ENCODE assay signal across 15 cellular contexts in the genomic region with DNA sequence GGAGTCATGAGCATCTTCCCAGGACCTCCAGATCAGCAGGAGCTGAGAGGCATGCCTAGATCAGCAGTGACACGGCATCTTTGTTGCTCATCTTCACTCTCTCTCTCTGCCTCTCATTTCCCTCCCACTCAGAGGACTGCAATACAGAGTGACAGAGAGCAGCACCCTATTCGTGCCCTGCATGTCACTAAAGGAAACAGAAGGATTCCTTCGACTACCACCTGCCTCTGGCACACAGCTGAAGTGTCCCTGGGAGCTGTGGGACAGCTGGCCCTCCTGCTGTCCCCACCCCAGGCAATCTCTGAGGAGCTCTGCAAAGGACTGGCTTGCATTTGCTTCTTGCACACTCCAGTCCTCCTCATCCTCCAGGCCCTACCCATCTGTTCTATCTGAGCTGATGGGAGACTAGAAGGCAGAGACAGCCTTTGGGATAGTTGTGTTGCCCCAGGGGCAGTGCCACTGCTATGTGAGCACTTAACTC.
DNase-seq lines count a peak whose midpoint lies in the region; ATAC-seq and TF ChIP-seq lines count a peak whose summit lies in the region.
"Had no signal": no experiment of that assay in that cellular context is flagged by ENCODE, and none has a peak within 500 bp of the region (broad histone marks: within the 10 kb centered on the region; RNA-seq: fewer than 3 reads in every experiment).

No MANE protein-coding gene starts in this region.

- in situ Hi-C loops in G401 (cut with HindIII; ENCODE audit: low sequenced_read_pairs): no loop called here

- H3K4me1 ChIP-seq in CD8-positive, alpha-beta T cell (ENCODE audit: insufficient read depth, low read length): no peaks in the 10 kb centered on the region
- H3K4me1 ChIP-seq: gastrocnemius medialis had no signal

- no peaks in the 10 kb centered on the region for H3K36me3 Mint-ChIP-seq in activated naive CD4-positive, alpha-beta T cell treated with anti-CD3 and anti-CD28 coated beads for 36 hours (ENCODE audit: low read depth)
- no peaks in the 10 kb centered on the region for H3K36me3 Mint-ChIP-seq in CD8-positive, alpha-beta T cell
- H3K36me3 Mint-ChIP-seq in natural killer cell treated with Interleukin-12 subunit alpha and Interleukin-12 subunit beta and Interleukin-15 and Interleukin-18, amount 100 ng/mL, for 72 hours: no peaks in the 10 kb centered on the region

- H3K9me3 ChIP-seq in CD8-positive, alpha-beta T cell (ENCODE audit: low read length): no peaks in the 10 kb centered on the region
- H3K9me3 ChIP-seq: gastrocnemius medialis, ovary had no signal

- no peak for TF ChIP-seq CTCF in 22Rv1 (IDR thresholded peaks at IDR 0.05)
- no peak for TF ChIP-seq CTCF in VCaP (conservative IDR thresholded peaks at IDR 0.05)
- no peak for TF ChIP-seq CTCF in CD8-positive, alpha-beta T cell (IDR thresholded peaks at IDR 0.05)

- H3K4me3 ChIP-seq in CD8-positive, alpha-beta T cell (ENCODE audit: low read depth, low read length): no peak overlapping the region
- H3K4me3 ChIP-seq: gastrocnemius medialis, ovary had no signal

- DNase-seq in G401 (ENCODE audit: low spot score) (peak; percentile 82), medulla oblongata (ENCODE audit: extremely low spot score) (peak; percentile 24), NK-92 (lab: John Stamatoyannopoulos, UW; ENCODE audit: unreplicated experiment) (no peak)
- no peak for DNase-seq in activated naive CD4-positive, alpha-beta T cell treated with anti-CD3 and anti-CD28 coated beads for 36 hours
- DNase-seq in CD8-positive, alpha-beta T cell: no peak
- DNase-seq in natural killer cell treated with Interleukin-12 subunit alpha and Interleukin-12 subunit beta and Interleukin-15 and Interleukin-18, amount 100 ng/mL, for 72 hours (ENCODE audit: low spot score): no peak
- DNase-seq: AML-193; effector CD4-positive, alpha-beta T cell; gastrocnemius medialis; KG1; ovary; SIG-M5 had no signal

- no peak overlapping the region for H3K4me3 Mint-ChIP-seq in activated naive CD4-positive, alpha-beta T cell treated with anti-CD3 and anti-CD28 coated beads for 36 hours
- H3K4me3 Mint-ChIP-seq in CD8-positive, alpha-beta T cell: no peak overlapping the region
- no peak overlapping the region for H3K4me3 Mint-ChIP-seq in natural killer cell treated with Interleukin-12 subunit alpha and Interleukin-12 subunit beta and Interleukin-15 and Interleukin-18, amount 100 ng/mL, for 72 hours

- H3K27ac Mint-ChIP-seq in activated naive CD4-positive, alpha-beta T cell treated with anti-CD3 and anti-CD28 coated beads for 36 hours: no peak overlapping the region
- no peak overlapping the region for H3K27ac Mint-ChIP-seq in CD8-positive, alpha-beta T cell
- H3K27ac Mint-ChIP-seq in natural killer cell treated with Interleukin-12 subunit alpha and Interleukin-12 subunit beta and Interleukin-15 and Interleukin-18, amount 100 ng/mL, for 72 hours: no peak overlapping the region

- H3K27me3 ChIP-seq in CD8-positive, alpha-beta T cell (ENCODE audit: insufficient read depth, low read length): no peaks in the 10 kb centered on the region
- H3K27me3 ChIP-seq: gastrocnemius medialis, ovary had no signal

- intact Hi-C loops in activated naive CD4-positive, alpha-beta T cell treated with anti-CD3 and anti-CD28 coated beads for 36 hours (cut with micrococcal nuclease): no loop called here
- intact Hi-C loops in CD8-positive, alpha-beta T cell (cut with DNase I, micrococcal nuclease): no loop called here

- H3K9me3 Mint-ChIP-seq in activated naive CD4-positive, alpha-beta T cell treated with anti-CD3 and anti-CD28 coated beads for 36 hours: peaks cover 2% of the 10 kb centered on the region
- no peaks in the 10 kb centered on the region for H3K9me3 Mint-ChIP-seq in CD8-positive, alpha-beta T cell
- no peaks in the 10 kb centered on the region for H3K9me3 Mint-ChIP-seq in natural killer cell treated with Interleukin-12 subunit alpha and Interleukin-12 subunit beta and Interleukin-15 and Interleukin-18, amount 100 ng/mL, for 72 hours

- H3K27ac ChIP-seq in 22Rv1 (peak overlapping the region; percentile 52), VCaP (peak overlapping the region; percentile 23)
- H3K27ac ChIP-seq in CD8-positive, alpha-beta T cell (ENCODE audit: low read depth, low read length): no peak overlapping the region
- H3K27ac ChIP-seq: gastrocnemius medialis, ovary had no signal

- no peaks in the 10 kb centered on the region for H3K36me3 ChIP-seq in CD8-positive, alpha-beta T cell (ENCODE audit: insufficient read depth, low read length)
- H3K36me3 ChIP-seq: gastrocnemius medialis, ovary had no signal

- ATAC-seq in CD8-positive, alpha-beta T cell: no peak
- no peak for ATAC-seq in natural killer cell treated with Interleukin-12 subunit alpha and Interleukin-12 subunit beta and Interleukin-15 and Interleukin-18, amount 100 ng/mL, for 72 hours
- ATAC-seq: gastrocnemius medialis, left lobe of liver had no signal

- CTCF ChIA-PET in activated naive CD4-positive, alpha-beta T cell treated with anti-CD3 and anti-CD28 coated beads for 36 hours (lab: Charles Lee): no interaction called here
- CTCF ChIA-PET in CD8-positive, alpha-beta T cell (lab: Charles Lee): no interaction called here

- H3K4me1 Mint-ChIP-seq in activated naive CD4-positive, alpha-beta T cell treated with anti-CD3 and anti-CD28 coated beads for 36 hours (ENCODE audit: low read depth): no peaks in the 10 kb centered on the region
- H3K4me1 Mint-ChIP-seq in CD8-positive, alpha-beta T cell (ENCODE audit: low read depth): no peaks in the 10 kb centered on the region
- no peaks in the 10 kb centered on the region for H3K4me1 Mint-ChIP-seq in natural killer cell treated with Interleukin-12 subunit alpha and Interleukin-12 subunit beta and Interleukin-15 and Interleukin-18, amount 100 ng/mL, for 72 hours (ENCODE audit: low read depth in 2 of 2)

- peaks cover 7% of the 10 kb centered on the region for H3K27me3 Mint-ChIP-seq in activated naive CD4-positive, alpha-beta T cell treated with anti-CD3 and anti-CD28 coated beads for 36 hours (ENCODE audit: low read depth)
- H3K27me3 Mint-ChIP-seq in CD8-positive, alpha-beta T cell (ENCODE audit: low read depth): peaks cover 7% of the 10 kb centered on the region
- H3K27me3 Mint-ChIP-seq in natural killer cell treated with Interleukin-12 subunit alpha and Interleukin-12 subunit beta and Interleukin-15 and Interleukin-18, amount 100 ng/mL, for 72 hours: peaks cover 5 to 14% of the 10 kb centered on the region in 2 donors

- POLR2A ChIA-PET in CD8-positive, alpha-beta T cell (lab: Charles Lee): no interaction called here

Comparison
In these comparisons a context has a peak if more than half of its experiments do, and no peak if none do; other contexts are left out.
1. DNase-seq: peak in G401 (single experiment) and medulla oblongata (single experiment); none in activated naive CD4-positive, alpha-beta T cell treated with anti-CD3 and anti-CD28 coated beads for 36 hours (single experiment), NK-92 (single experiment), CD8-positive, alpha-beta T cell (0 of 7) and natural killer cell treated with Interleukin-12 subunit alpha and Interleukin-12 subunit beta and Interleukin-15 and Interleukin-18, amount 100 ng/mL, for 72 hours (single experiment).